23 cellular contexts compared by ENCODE assay signal in genomic region chr13:94232161-94232560, GRCh38.
"Had no signal": no experiment of that assay in that cellular context is flagged by ENCODE, and none has a peak within 500 bp of the region (broad histone marks: within the 10 kb centered on the region; RNA-seq: fewer than 3 reads in every experiment).

No MANE protein-coding gene starts in this region.

- H3K9me3 Mint-ChIP-seq: activated B cell treated with CpG ODN at 0.5 μM for 24 hours; activated T-cell treated with anti-CD3 and anti-CD28 coated beads, Interleukin-2, amount 50 U/mL, for 24 hours; activated T-helper 1 cell treated with anti-CD3 and anti-CD28 coated beads, Interleukin-12 subunit alpha, Interleukin-12 subunit beta, Interleukin-2, Interleukin-4 antibody, amounts not matched to agents 30 ng/mL and 10 ng/mL and 1 ng/mL, durations not matched to agents 14 hours and 24 hours and 36 hours had no signal

- H3K27ac ChIP-seq: Peyer's patch had no signal

- H3K36me3 ChIP-seq: Peyer's patch had no signal

- H3K36me3 Mint-ChIP-seq: activated CD8-positive, alpha-beta memory T cell treated with anti-CD3 and anti-CD28 coated beads, Interleukin-2, amount 10 ng/mL, durations not matched to agents 7 days and 5 days; activated naive CD8-positive, alpha-beta T cell had no signal

- H3K27me3 ChIP-seq: Peyer's patch had no signal

- H3K9me3 ChIP-seq: Peyer's patch had no signal

- H3K4me1 ChIP-seq: Peyer's patch had no signal

- ATAC-seq: activated CD8-positive, alpha-beta memory T cell treated with anti-CD3 and anti-CD28 coated beads, Interleukin-2, amount 10 ng/mL, durations not matched to agents 7 days and 5 days; T-helper 17 cell had no signal

- DNase-seq: activated B cell treated with CpG ODN at 0.5 μM for 24 hours; activated CD4-positive, alpha-beta T cell treated with anti-CD3 and anti-CD28 coated beads for 1 hour; activated CD4-positive, alpha-beta T cell treated with anti-CD3 and anti-CD28 coated beads, Interleukin-2, amount 10 ng/mL, durations not matched to agents 24 days and 14 days; activated CD4-positive, alpha-beta T cell treated with anti-CD3 and anti-CD28 coated beads, Interleukin-2, amount 50 U/mL, for 48 hours; activated CD8-positive, alpha-beta memory T cell treated with anti-CD3 and anti-CD28 coated beads, Interleukin-2, amount 10 ng/mL, durations not matched to agents 7 days and 5 days; activated effector memory CD4-positive, alpha-beta T cell treated with anti-CD3 and anti-CD28 coated beads, Interleukin-2, amount 50 U/mL, for 16 hours; activated naive CD4-positive, alpha-beta T cell treated with Interleukin-2 at 50 U/mL for 16 hours; activated T-cell treated with anti-CD3 and anti-CD28 coated beads, Interleukin-2, amount 50 U/mL, for 24 hours; cerebellar nuclear complex; KG1; NCI-H1092 treated with DMSO at 0.1 percent for 48 hours; NCI-H1417 treated with DMSO at 0.1 percent for 48 hours; NCI-H1694; NCI-H2029; NCI-H2107; NCI-H226; NCI-H774; Peyer's patch; SHP77 treated with DMSO at 0.1 percent for 48 hours; T-helper 17 cell; T-helper 9 cell had no signal

- H3K27me3 Mint-ChIP-seq: activated B cell treated with CpG ODN at 0.5 μM for 24 hours; activated naive CD8-positive, alpha-beta T cell; activated T-cell treated with anti-CD3 and anti-CD28 coated beads, Interleukin-2, amount 50 U/mL, for 24 hours; T-helper 17 cell had no signal

- H3K4me3 Mint-ChIP-seq: activated B cell treated with CpG ODN at 0.5 μM for 24 hours; activated CD4-positive, alpha-beta T cell treated with anti-CD3 and anti-CD28 coated beads, Interleukin-2, amount 10 ng/mL, durations not matched to agents 24 days and 14 days; activated CD8-positive, alpha-beta memory T cell treated with anti-CD3 and anti-CD28 coated beads, Interleukin-2, amount 10 ng/mL, durations not matched to agents 7 days and 5 days; activated naive CD8-positive, alpha-beta T cell; activated T-cell treated with anti-CD3 and anti-CD28 coated beads, Interleukin-2, amount 50 U/mL, for 24 hours; activated T-helper 1 cell treated with anti-CD3 and anti-CD28 coated beads, Interleukin-12 subunit alpha, Interleukin-12 subunit beta, Interleukin-2, Interleukin-4 antibody, amounts not matched to agents 30 ng/mL and 10 ng/mL and 1 ng/mL, durations not matched to agents 14 hours and 24 hours and 36 hours; T-helper 17 cell had no signal

- H3K27ac Mint-ChIP-seq: activated B cell treated with CpG ODN at 0.5 μM for 24 hours; activated CD4-positive, alpha-beta T cell treated with anti-CD3 and anti-CD28 coated beads, Interleukin-2, amount 10 ng/mL, durations not matched to agents 24 days and 14 days; activated CD8-positive, alpha-beta memory T cell treated with anti-CD3 and anti-CD28 coated beads, Interleukin-2, amount 10 ng/mL, durations not matched to agents 7 days and 5 days; activated naive CD8-positive, alpha-beta T cell; activated T-cell treated with anti-CD3 and anti-CD28 coated beads, Interleukin-2, amount 50 U/mL, for 24 hours; activated T-helper 1 cell treated with anti-CD3 and anti-CD28 coated beads, Interleukin-12 subunit alpha, Interleukin-12 subunit beta, Interleukin-2, Interleukin-4 antibody, amounts not matched to agents 30 ng/mL and 10 ng/mL and 1 ng/mL, durations not matched to agents 14 hours and 24 hours and 36 hours; T-helper 17 cell had no signal

- H3K4me3 ChIP-seq: Peyer's patch had no signal
